In genomic region chr17:42901535-42902229, GRCh38 we compare ENCODE assay signal across 21 cellular contexts. TPM values are rescaled to one million over a fixed set of nuclear protein-coding genes. Genes with fewer than 3 reads are reported as not detected.
"Had no signal": no experiment of that assay in that cellular context is flagged by ENCODE, and none has a peak within 500 bp of the region (broad histone marks: within the 10 kb centered on the region; RNA-seq: fewer than 3 reads in every experiment).

No MANE protein-coding gene starts in this region.

- H3K9me3 ChIP-seq: esophagus muscularis mucosa, lower lobe of right lung, sigmoid colon, suprapubic skin, thyroid gland had no signal

- H3K4me1 ChIP-seq: esophagus muscularis mucosa, foreskin keratinocyte, lower lobe of right lung, sigmoid colon, suprapubic skin had no signal

- DNase-seq: caudate nucleus; effector memory CD8-positive, alpha-beta T cell; foreskin keratinocyte; lower lobe of right lung; mesenchymal stem cell; midbrain; naive B cell; sigmoid colon; stimulated activated CD4-positive, alpha-beta T cell treated with anti-CD3 and anti-CD28 coated beads, Interleukin-12 subunit alpha, Interleukin-12 subunit beta, amount 100 ng/mL, for 4 hours; stimulated activated naive CD4-positive, alpha-beta T cell treated with Interleukin-2 at 50 U/mL for 16 hours; thyroid gland had no signal

- H3K36me3 Mint-ChIP-seq: naive B cell, type B pancreatic cell had no signal

- H3K4me3 Mint-ChIP-seq: effector memory CD8-positive, alpha-beta T cell; nephron; type B pancreatic cell had no signal

- H3K4me3 ChIP-seq: esophagus muscularis mucosa, lower lobe of right lung, sigmoid colon, skin epidermis, suprapubic skin, thyroid gland had no signal

- H3K9me3 Mint-ChIP-seq: effector memory CD8-positive, alpha-beta T cell; naive B cell; nephron; type B pancreatic cell had no signal

- H3K27me3 ChIP-seq: esophagus muscularis mucosa, sigmoid colon, thyroid gland had no signal

- H3K36me3 ChIP-seq: esophagus muscularis mucosa, lower lobe of right lung, sigmoid colon, suprapubic skin, thyroid gland had no signal

- H3K27ac ChIP-seq: epithelial cell of prostate, esophagus muscularis mucosa, foreskin keratinocyte, lower lobe of right lung, sigmoid colon, skin epidermis, suprapubic skin, thyroid gland had no signal

- ATAC-seq: effector memory CD8-positive, alpha-beta T cell; foreskin keratinocyte; lower lobe of right lung had no signal

- FAIRE-seq: urothelium cell line had no signal

- H3K4me1 Mint-ChIP-seq: nephron had no signal

- H3K27ac Mint-ChIP-seq: effector memory CD8-positive, alpha-beta T cell; nephron; type B pancreatic cell had no signal

RNA-seq across cellular contexts. Expression of gene G6PC1, which starts 1.1 kb away (rescaled TPM):
- total RNA-seq: foreskin keratinocyte, kidney epithelial cell, lower lobe of right lung, omental fat pad, pulmonary artery endothelial cell, sigmoid colon, suprapubic skin, thyroid gland had no signal
- polyA plus RNA-seq: foreskin keratinocyte had no signal

RNA-seq across cellular contexts. Expression of gene AOC3, which starts 50.7 kb away (rescaled TPM):
- total RNA-seq: pulmonary artery endothelial cell had no signal
